Comparison of ENCODE assay signal across 17 cellular contexts in genomic region chr1:76546354-76546933, GRCh38.
"Had no signal": no experiment of that assay in that cellular context is flagged by ENCODE, and none has a peak within 500 bp of the region (broad histone marks: within the 10 kb centered on the region; RNA-seq: fewer than 3 reads in every experiment).

No MANE protein-coding gene starts in this region.

- H3K27me3 ChIP-seq: esophagus squamous epithelium, tibial nerve, uterus had no signal

- H3K9me3 Mint-ChIP-seq: activated CD8-positive, alpha-beta T cell treated with anti-CD3 and anti-CD28 coated beads for 36 hours; activated naive CD8-positive, alpha-beta T cell treated with anti-CD3 and anti-CD28 coated beads for 36 hours; activated T-helper 17 cell treated with anti-CD3 and anti-CD28 coated beads, Interleukin-2, amount 50 U/mL, for 72 hours; stimulated activated naive CD8-positive, alpha-beta T cell treated with anti-CD3 and anti-CD28 coated beads, Interleukin-15, Interleukin-2, amounts not matched to agents 100 ng/mL and 50 ng/mL, for 24 hours; WTC11 had no signal

- H3K27me3 Mint-ChIP-seq: activated CD4-positive, alpha-beta T cell treated with anti-CD3 and anti-CD28 coated beads for 36 hours; activated CD8-positive, alpha-beta T cell treated with anti-CD3 and anti-CD28 coated beads for 36 hours; activated naive CD8-positive, alpha-beta T cell treated with anti-CD3 and anti-CD28 coated beads for 36 hours; activated T-helper 17 cell treated with anti-CD3 and anti-CD28 coated beads, Interleukin-2, amount 50 U/mL, for 72 hours; effector memory CD8-positive, alpha-beta T cell; stimulated activated naive CD8-positive, alpha-beta T cell treated with anti-CD3 and anti-CD28 coated beads, Interleukin-15, Interleukin-2, amounts not matched to agents 100 ng/mL and 50 ng/mL, for 24 hours had no signal

- H3K27ac ChIP-seq: esophagus squamous epithelium, prostate gland, tibial nerve, uterus had no signal

- H3K36me3 Mint-ChIP-seq: activated naive CD8-positive, alpha-beta T cell treated with anti-CD3 and anti-CD28 coated beads for 36 hours; natural killer cell; WTC11 had no signal

- H3K4me1 ChIP-seq: esophagus squamous epithelium, prostate gland, tibial nerve, uterus had no signal

- H3K4me1 Mint-ChIP-seq: activated CD4-positive, alpha-beta T cell treated with anti-CD3 and anti-CD28 coated beads for 36 hours; activated naive CD8-positive, alpha-beta T cell treated with anti-CD3 and anti-CD28 coated beads for 36 hours; activated T-helper 17 cell treated with anti-CD3 and anti-CD28 coated beads, Interleukin-2, amount 50 U/mL, for 72 hours; natural killer cell had no signal

- H3K27ac Mint-ChIP-seq: activated CD4-positive, alpha-beta T cell treated with anti-CD3 and anti-CD28 coated beads for 36 hours; activated CD8-positive, alpha-beta T cell treated with anti-CD3 and anti-CD28 coated beads for 36 hours; activated naive CD8-positive, alpha-beta T cell treated with anti-CD3 and anti-CD28 coated beads for 36 hours; activated T-helper 17 cell treated with anti-CD3 and anti-CD28 coated beads, Interleukin-2, amount 50 U/mL, for 72 hours; effector memory CD8-positive, alpha-beta T cell; natural killer cell; stimulated activated naive CD8-positive, alpha-beta T cell treated with anti-CD3 and anti-CD28 coated beads, Interleukin-15, Interleukin-2, amounts not matched to agents 100 ng/mL and 50 ng/mL, for 24 hours; WTC11 had no signal

- DNase-seq: activated CD4-positive, alpha-beta T cell treated with anti-CD3 and anti-CD28 coated beads for 36 hours; activated CD8-positive, alpha-beta T cell treated with anti-CD3 and anti-CD28 coated beads for 36 hours; activated naive CD4-positive, alpha-beta T cell; activated naive CD8-positive, alpha-beta T cell treated with anti-CD3 and anti-CD28 coated beads for 36 hours; activated T-cell treated with anti-CD3 and anti-CD28 coated beads, Interleukin-2, amount 50 U/mL, for 1 hour; amniotic stem cell; effector memory CD8-positive, alpha-beta T cell; esophagus squamous epithelium; mesendoderm; natural killer cell; right cardiac atrium; uterus had no signal

- H3K9me3 ChIP-seq: esophagus squamous epithelium, prostate gland, tibial nerve, uterus had no signal

- H3K4me3 ChIP-seq: esophagus squamous epithelium, prostate gland, tibial nerve, uterus had no signal

- H3K36me3 ChIP-seq: esophagus squamous epithelium, prostate gland, tibial nerve, uterus had no signal

- H3K4me3 Mint-ChIP-seq: activated CD4-positive, alpha-beta T cell treated with anti-CD3 and anti-CD28 coated beads for 36 hours; activated CD8-positive, alpha-beta T cell treated with anti-CD3 and anti-CD28 coated beads for 36 hours; activated naive CD8-positive, alpha-beta T cell treated with anti-CD3 and anti-CD28 coated beads for 36 hours; activated T-helper 17 cell treated with anti-CD3 and anti-CD28 coated beads, Interleukin-2, amount 50 U/mL, for 72 hours; effector memory CD8-positive, alpha-beta T cell; natural killer cell; stimulated activated naive CD8-positive, alpha-beta T cell treated with anti-CD3 and anti-CD28 coated beads, Interleukin-15, Interleukin-2, amounts not matched to agents 100 ng/mL and 50 ng/mL, for 24 hours; WTC11 had no signal

- ATAC-seq: activated CD4-positive, alpha-beta T cell treated with anti-CD3 and anti-CD28 coated beads for 36 hours; activated CD8-positive, alpha-beta T cell treated with anti-CD3 and anti-CD28 coated beads for 36 hours; activated T-helper 17 cell treated with anti-CD3 and anti-CD28 coated beads, Interleukin-2, amount 50 U/mL, for 72 hours; effector memory CD8-positive, alpha-beta T cell; natural killer cell; right cardiac atrium; WTC11 had no signal
